11 cellular contexts compared by ENCODE assay signal in the genomic region with DNA sequence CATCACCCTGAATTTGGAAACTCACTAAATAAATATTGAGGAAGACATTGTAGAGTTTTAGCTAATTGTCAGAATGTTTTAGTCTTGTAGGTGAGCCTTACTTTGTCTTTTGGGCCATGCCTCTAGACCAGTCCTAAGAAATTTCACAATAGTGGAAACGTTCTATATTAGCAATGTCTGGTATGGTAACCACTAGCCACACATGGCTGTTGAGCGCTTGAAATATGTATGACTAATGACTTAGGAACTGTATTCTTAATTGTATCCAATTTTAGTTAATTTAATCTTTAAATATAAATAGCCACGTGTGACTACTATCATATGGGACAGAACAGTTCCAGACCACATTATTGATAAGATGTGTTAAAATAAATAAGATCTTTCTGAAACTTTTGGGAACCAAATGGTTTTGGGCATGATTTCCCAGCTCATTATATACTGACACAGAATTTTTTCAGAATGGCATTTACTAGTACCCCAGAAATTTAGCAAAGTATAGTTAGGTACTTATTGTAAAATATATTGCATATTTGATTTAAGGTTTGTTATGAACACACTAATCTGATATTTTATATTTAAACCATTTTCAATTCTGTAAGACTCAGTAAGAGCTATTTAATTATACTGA.
DNase-seq lines count a peak whose midpoint lies in the region; ATAC-seq, FAIRE-seq and TF ChIP-seq lines count a peak whose summit lies in the region.
"Had no signal": no experiment of that assay in that cellular context is flagged by ENCODE, and none has a peak within 500 bp of the region (broad histone marks: within the 10 kb centered on the region; RNA-seq: fewer than 3 reads in every experiment).

No MANE protein-coding gene starts in this region.

- CTCF ChIA-PET in RWPE1 (lab: Yijun Ruan, JAX), result interaction anchor here (0.6 kb wide), 1 partner anchor 33 kb away, joined by 3 read pairs; no protein-coding TSS in a partner anchor

- FAIRE-seq in urothelium cell line (lab: Jason Lieb, UNC), result no peak
- FAIRE-seq: TTC549 had no signal

- TF ChIP-seq CTCF in HFF-Myc (IDR thresholded peaks at IDR 0.05; ENCODE audit: low read depth, low read length, missing control alignments), result no peak
- TF ChIP-seq CTCF in RWPE1 (conservative IDR thresholded peaks at IDR 0.05; ENCODE audit: low read depth), result no peak

- no peak overlapping the region for H3K4me3 ChIP-seq in HFF-Myc (replicated peaks; ENCODE audit: low read depth, low read length)
- H3K4me3 ChIP-seq: psoas muscle had no signal

- no peak for ATAC-seq in GM21619 (IDR thresholded peaks at IDR 0.05; ENCODE audit: unreplicated experiment)

- DNase-seq in HFF-Myc (ENCODE audit: extremely low read depth, low read depth), result peak; percentile 53
- DNase-seq in RWPE1 (ENCODE audit: low spot score), result peak; percentile 56
- DNase-seq in fibroblast of gingiva (ENCODE audit: low read depth), result peak; percentile 82
- peak; percentile 67 for DNase-seq in urothelium cell line (ENCODE audit: low spot score)
- no peak for DNase-seq in SHP77 treated with DMSO at 0.1 percent for 48 hours (lab: John Stamatoyannopoulos, UW)
- no peak for DNase-seq in NCI-H345 treated with DMSO at 0.1 percent for 48 hours (lab: John Stamatoyannopoulos, UW; ENCODE audit: unreplicated experiment)
- DNase-seq: central memory CD4-positive, alpha-beta T cell; mesendoderm; psoas muscle had no signal

- POLR2A ChIA-PET in RWPE1 (lab: Yijun Ruan, JAX; ENCODE audit: low non-redundant PET), result no interaction called here

- H3K27ac ChIP-seq in RWPE1, result no peak overlapping the region
- H3K27ac ChIP-seq: psoas muscle had no signal

Comparison
In these comparisons a context has a peak if more than half of its experiments do, and no peak if none do; other contexts are left out.
1. DNase-seq: peak in HFF-Myc (single experiment), RWPE1 (single experiment), fibroblast of gingiva (single experiment) and urothelium cell line (single experiment); none in SHP77 treated with DMSO at 0.1 percent for 48 hours (single experiment) and NCI-H345 treated with DMSO at 0.1 percent for 48 hours (single experiment).